2 cellular contexts compared by ENCODE assay signal in the genomic region with DNA sequence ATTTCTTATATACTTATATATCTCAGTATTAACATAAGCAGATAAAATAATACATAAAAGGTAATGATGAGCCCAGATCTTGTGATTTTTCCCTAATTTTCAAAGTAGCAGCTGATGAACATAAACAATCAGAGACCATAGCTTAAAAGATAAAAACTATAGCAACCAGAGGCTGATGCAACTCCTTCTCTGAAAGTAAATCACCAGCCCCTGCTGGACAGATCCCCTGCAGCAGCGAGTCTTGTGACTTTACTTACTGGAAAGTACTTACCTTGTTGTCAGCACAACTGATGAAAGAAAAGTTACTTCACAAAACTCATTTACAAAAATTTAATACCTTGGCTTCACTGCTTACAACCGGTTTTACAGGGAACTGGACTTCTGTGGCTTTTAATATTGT.
TF ChIP-seq lines count a peak whose summit lies in the region.

No MANE protein-coding gene starts in this region.

TF ChIP-seq in SK-N-SH, 30 proteins besides CTCF, POLR2A, EP300 and RAD21 (continued from another document):
- TF ChIP-seq, protein P1, sequence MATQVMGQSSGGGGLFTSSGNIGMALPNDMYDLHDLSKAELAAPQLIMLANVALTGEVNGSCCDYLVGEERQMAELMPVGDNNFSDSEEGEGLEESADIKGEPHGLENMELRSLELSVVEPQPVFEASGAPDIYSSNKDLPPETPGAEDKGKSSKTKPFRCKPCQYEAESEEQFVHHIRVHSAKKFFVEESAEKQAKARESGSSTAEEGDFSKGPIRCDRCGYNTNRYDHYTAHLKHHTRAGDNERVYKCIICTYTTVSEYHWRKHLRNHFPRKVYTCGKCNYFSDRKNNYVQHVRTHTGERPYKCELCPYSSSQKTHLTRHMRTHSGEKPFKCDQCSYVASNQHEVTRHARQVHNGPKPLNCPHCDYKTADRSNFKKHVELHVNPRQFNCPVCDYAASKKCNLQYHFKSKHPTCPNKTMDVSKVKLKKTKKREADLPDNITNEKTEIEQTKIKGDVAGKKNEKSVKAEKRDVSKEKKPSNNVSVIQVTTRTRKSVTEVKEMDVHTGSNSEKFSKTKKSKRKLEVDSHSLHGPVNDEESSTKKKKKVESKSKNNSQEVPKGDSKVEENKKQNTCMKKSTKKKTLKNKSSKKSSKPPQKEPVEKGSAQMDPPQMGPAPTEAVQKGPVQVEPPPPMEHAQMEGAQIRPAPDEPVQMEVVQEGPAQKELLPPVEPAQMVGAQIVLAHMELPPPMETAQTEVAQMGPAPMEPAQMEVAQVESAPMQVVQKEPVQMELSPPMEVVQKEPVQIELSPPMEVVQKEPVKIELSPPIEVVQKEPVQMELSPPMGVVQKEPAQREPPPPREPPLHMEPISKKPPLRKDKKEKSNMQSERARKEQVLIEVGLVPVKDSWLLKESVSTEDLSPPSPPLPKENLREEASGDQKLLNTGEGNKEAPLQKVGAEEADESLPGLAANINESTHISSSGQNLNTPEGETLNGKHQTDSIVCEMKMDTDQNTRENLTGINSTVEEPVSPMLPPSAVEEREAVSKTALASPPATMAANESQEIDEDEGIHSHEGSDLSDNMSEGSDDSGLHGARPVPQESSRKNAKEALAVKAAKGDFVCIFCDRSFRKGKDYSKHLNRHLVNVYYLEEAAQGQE (IDR thresholded peaks at IDR 0.05; ENCODE audit: low read depth, low read length) = peak; percentile 80; the same call in 1 of the 2 replicates
- TF ChIP-seq RXRA (IDR thresholded peaks at IDR 0.05; ENCODE audit: borderline replicate concordance, low read depth) = no peak
- no peak for TF ChIP-seq NRF1 (IDR thresholded peaks at IDR 0.05; ENCODE audit: low read depth, low read length)
- no peak for TF ChIP-seq MEF2A (IDR thresholded peaks at IDR 0.05; ENCODE audit: borderline replicate concordance, low read depth)
- no peak for TF ChIP-seq GABPA (IDR thresholded peaks at IDR 0.05; ENCODE audit: low read depth)
- no peak for TF ChIP-seq JUND (IDR thresholded peaks at IDR 0.05)

TF ChIP-seq in SK-N-SH treated with all-trans-retinoic acid at 6 μM for 48 hours, 23 proteins besides CTCF, POLR2A, EP300 and RAD21 (continued from another document):
- TF ChIP-seq, protein P2, sequence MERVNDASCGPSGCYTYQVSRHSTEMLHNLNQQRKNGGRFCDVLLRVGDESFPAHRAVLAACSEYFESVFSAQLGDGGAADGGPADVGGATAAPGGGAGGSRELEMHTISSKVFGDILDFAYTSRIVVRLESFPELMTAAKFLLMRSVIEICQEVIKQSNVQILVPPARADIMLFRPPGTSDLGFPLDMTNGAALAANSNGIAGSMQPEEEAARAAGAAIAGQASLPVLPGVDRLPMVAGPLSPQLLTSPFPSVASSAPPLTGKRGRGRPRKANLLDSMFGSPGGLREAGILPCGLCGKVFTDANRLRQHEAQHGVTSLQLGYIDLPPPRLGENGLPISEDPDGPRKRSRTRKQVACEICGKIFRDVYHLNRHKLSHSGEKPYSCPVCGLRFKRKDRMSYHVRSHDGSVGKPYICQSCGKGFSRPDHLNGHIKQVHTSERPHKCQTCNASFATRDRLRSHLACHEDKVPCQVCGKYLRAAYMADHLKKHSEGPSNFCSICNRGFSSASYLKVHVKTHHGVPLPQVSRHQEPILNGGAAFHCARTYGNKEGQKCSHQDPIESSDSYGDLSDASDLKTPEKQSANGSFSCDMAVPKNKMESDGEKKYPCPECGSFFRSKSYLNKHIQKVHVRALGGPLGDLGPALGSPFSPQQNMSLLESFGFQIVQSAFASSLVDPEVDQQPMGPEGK (CRISPR knock-in tag; IDR thresholded peaks at IDR 0.05; ENCODE audit: borderline replicate concordance) = no peak
- TF ChIP-seq ZC3H10 (CRISPR knock-in tag; IDR thresholded peaks at IDR 0.05) (no peak), TOX (CRISPR knock-in tag; IDR thresholded peaks at IDR 0.05; ENCODE audit: borderline replicate concordance) (no peak), ARNTL (CRISPR knock-in tag; IDR thresholded peaks at IDR 0.05; ENCODE audit: borderline replicate concordance, low read depth) (no peak), ZNF565 (CRISPR knock-in tag; conservative IDR thresholded peaks at IDR 0.05; ENCODE audit: low read depth) (no peak)
- TF ChIP-seq, protein P3, sequence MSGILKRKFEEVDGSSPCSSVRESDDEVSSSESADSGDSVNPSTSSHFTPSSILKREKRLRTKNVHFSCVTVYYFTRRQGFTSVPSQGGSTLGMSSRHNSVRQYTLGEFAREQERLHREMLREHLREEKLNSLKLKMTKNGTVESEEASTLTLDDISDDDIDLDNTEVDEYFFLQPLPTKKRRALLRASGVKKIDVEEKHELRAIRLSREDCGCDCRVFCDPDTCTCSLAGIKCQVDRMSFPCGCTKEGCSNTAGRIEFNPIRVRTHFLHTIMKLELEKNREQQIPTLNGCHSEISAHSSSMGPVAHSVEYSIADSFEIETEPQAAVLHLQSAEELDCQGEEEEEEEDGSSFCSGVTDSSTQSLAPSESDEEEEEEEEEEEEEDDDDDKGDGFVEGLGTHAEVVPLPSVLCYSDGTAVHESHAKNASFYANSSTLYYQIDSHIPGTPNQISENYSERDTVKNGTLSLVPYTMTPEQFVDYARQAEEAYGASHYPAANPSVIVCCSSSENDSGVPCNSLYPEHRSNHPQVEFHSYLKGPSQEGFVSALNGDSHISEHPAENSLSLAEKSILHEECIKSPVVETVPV (CRISPR knock-in tag; IDR thresholded peaks at IDR 0.05) = no peak
